9 cellular contexts compared by ENCODE assay signal in genomic region chr5:112186401-112186990, GRCh38.
DNase-seq lines count a peak whose midpoint lies in the region; ATAC-seq and TF ChIP-seq lines count a peak whose summit lies in the region.
"Had no signal": no experiment of that assay in that cellular context is flagged by ENCODE, and none has a peak within 500 bp of the region (broad histone marks: within the 10 kb centered on the region; RNA-seq: fewer than 3 reads in every experiment).

No MANE protein-coding gene starts in this region.

- no peak overlapping the region for H3K27ac Mint-ChIP-seq in stimulated activated effector memory CD8-positive, alpha-beta T cell treated with anti-CD3 and anti-CD28 coated beads, Interleukin-12 subunit alpha, Interleukin-12 subunit beta, amount 100 ng/mL, for 72 hours

- H3K4me1 Mint-ChIP-seq in stimulated activated effector memory CD8-positive, alpha-beta T cell treated with anti-CD3 and anti-CD28 coated beads, Interleukin-12 subunit alpha, Interleukin-12 subunit beta, amount 100 ng/mL, for 72 hours = no peaks in the 10 kb centered on the region

- H3K9me3 Mint-ChIP-seq in stimulated activated effector memory CD8-positive, alpha-beta T cell treated with anti-CD3 and anti-CD28 coated beads, Interleukin-12 subunit alpha, Interleukin-12 subunit beta, amount 100 ng/mL, for 72 hours = no peaks in the 10 kb centered on the region

- ATAC-seq in HG03159 (IDR thresholded peaks at IDR 0.05; ENCODE audit: unreplicated experiment) (peak; percentile 62), GM21447 (IDR thresholded peaks at IDR 0.05; ENCODE audit: unreplicated experiment) (no peak)
- ATAC-seq in stimulated activated effector memory CD8-positive, alpha-beta T cell treated with anti-CD3 and anti-CD28 coated beads, Interleukin-12 subunit alpha, Interleukin-12 subunit beta, amount 100 ng/mL, for 72 hours = peak; percentile 56

- DNase-seq in NCI-H1092 treated with DMSO at 0.1 percent for 48 hours (lab: John Stamatoyannopoulos, UW) (peak; percentile 10), NCI-H1092 (lab: John Stamatoyannopoulos, UW) (no peak), SKM-1 treated with dmso at 0.1 percent for 144 hours (lab: John Stamatoyannopoulos, UW; ENCODE audit: unreplicated experiment) (peak; percentile 16), fibroblast of villous mesenchyme (ENCODE audit: low read depth) (peak; percentile 49)
- no peak for DNase-seq in stimulated activated effector memory CD8-positive, alpha-beta T cell treated with anti-CD3 and anti-CD28 coated beads, Interleukin-12 subunit alpha, Interleukin-12 subunit beta, amount 100 ng/mL, for 72 hours (ENCODE audit: low spot score in 2 of 2)
- no peak for DNase-seq in activated effector memory CD4-positive, alpha-beta T cell treated with anti-CD3 and anti-CD28 coated beads, Interleukin-2, amount 50 U/mL, for 16 hours

- TF ChIP-seq CTCF in fibroblast of villous mesenchyme (IDR thresholded peaks at IDR 0.05; ENCODE audit: insufficient read depth, low read depth, low read length) = peak; percentile 59

- H3K4me3 Mint-ChIP-seq in stimulated activated effector memory CD8-positive, alpha-beta T cell treated with anti-CD3 and anti-CD28 coated beads, Interleukin-12 subunit alpha, Interleukin-12 subunit beta, amount 100 ng/mL, for 72 hours = no peak overlapping the region

- H3K4me3 ChIP-seq in fibroblast of villous mesenchyme (ENCODE audit: low read depth, low read length) = no peak overlapping the region
- H3K4me3 ChIP-seq: BLaER1 had no signal

- no peaks in the 10 kb centered on the region for H3K36me3 Mint-ChIP-seq in stimulated activated effector memory CD8-positive, alpha-beta T cell treated with anti-CD3 and anti-CD28 coated beads, Interleukin-12 subunit alpha, Interleukin-12 subunit beta, amount 100 ng/mL, for 72 hours

Comparison
In these comparisons a context has a peak if more than half of its experiments do, and no peak if none do; other contexts are left out.
1. DNase-seq: peak in NCI-H1092 treated with DMSO at 0.1 percent for 48 hours (single experiment), SKM-1 treated with dmso at 0.1 percent for 144 hours (single experiment) and fibroblast of villous mesenchyme (single experiment); none in NCI-H1092 (single experiment), stimulated activated effector memory CD8-positive, alpha-beta T cell treated with anti-CD3 and anti-CD28 coated beads, Interleukin-12 subunit alpha, Interleukin-12 subunit beta, amount 100 ng/mL, for 72 hours (0 of 2) and activated effector memory CD4-positive, alpha-beta T cell treated with anti-CD3 and anti-CD28 coated beads, Interleukin-2, amount 50 U/mL, for 16 hours (single experiment).